18 cellular contexts compared by ENCODE assay signal in the genomic region with DNA sequence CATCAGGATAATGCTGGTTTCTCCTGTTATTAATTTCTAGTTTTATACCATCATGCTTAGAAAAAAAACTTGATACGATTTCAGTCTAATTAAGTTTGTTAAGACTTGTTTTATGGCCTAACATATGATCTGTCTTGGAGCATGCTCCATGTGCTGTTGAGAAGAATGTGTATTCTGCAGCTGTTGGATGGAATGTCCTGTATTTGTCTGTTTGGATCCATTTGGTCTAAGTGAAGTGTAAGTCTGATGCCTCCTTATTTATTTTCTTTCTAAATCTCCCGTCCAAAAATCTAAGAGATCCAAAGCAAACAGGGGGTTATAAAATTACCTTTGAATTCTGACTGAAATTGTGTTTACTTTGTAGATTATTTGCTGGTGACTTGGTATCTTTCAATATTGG. TPM values are rescaled to one million over a fixed set of nuclear protein-coding genes. Genes with fewer than 3 reads are reported as not detected.
DNase-seq lines count a peak whose midpoint lies in the region; ATAC-seq and TF ChIP-seq lines count a peak whose summit lies in the region.
"Had no signal": no experiment of that assay in that cellular context is flagged by ENCODE, and none has a peak within 500 bp of the region (broad histone marks: within the 10 kb centered on the region; RNA-seq: fewer than 3 reads in every experiment).

No MANE protein-coding gene starts in this region.

- H3K4ac ChIP-seq in IMR-90 (ENCODE audit: low read depth, low read length): no peak overlapping the region

- H3K27ac Mint-ChIP-seq in activated naive CD4-positive, alpha-beta T cell treated with anti-CD3 and anti-CD28 coated beads, Interleukin-2, amount 50 U/mL, for 24 hours: no peak overlapping the region
- peak overlapping the region; percentile 57 to 70 (median 69) for H3K27ac Mint-ChIP-seq in nephron
- H3K27ac Mint-ChIP-seq: B cell; CD8-positive, alpha-beta T cell had no signal

- no peak overlapping the region for H3K27ac ChIP-seq in IMR-90 (ENCODE audit: insufficient read depth, low read length)
- H3K27ac ChIP-seq: GM23248, KMS-11 had no signal

- TF ChIP-seq CTCF in IMR-90 (conservative IDR thresholded peaks at IDR 0.05; ENCODE audit: low read depth, low read length) (no peak), nephron (IDR thresholded peaks at IDR 0.05; ENCODE audit: unreplicated experiment in 3 of 3) (no peak)

- H3K4me1 Mint-ChIP-seq in activated naive CD4-positive, alpha-beta T cell treated with anti-CD3 and anti-CD28 coated beads, Interleukin-2, amount 50 U/mL, for 24 hours: peaks cover 81% of the 10 kb centered on the region
- peaks cover 42% of the 10 kb centered on the region for H3K4me1 Mint-ChIP-seq in nephron

- peaks cover 22% of the 10 kb centered on the region for H3K36me3 Mint-ChIP-seq in activated naive CD4-positive, alpha-beta T cell treated with anti-CD3 and anti-CD28 coated beads, Interleukin-2, amount 50 U/mL, for 24 hours
- peaks cover 4% of the 10 kb centered on the region for H3K36me3 Mint-ChIP-seq in nephron (ENCODE audit: low read depth)

- H3K9me1 ChIP-seq in IMR-90 (ENCODE audit: insufficient read depth, low read length): peaks cover 5% of the 10 kb centered on the region

- H4K20me1 ChIP-seq in IMR-90 (ENCODE audit: insufficient read depth, low read length): peaks cover 57% of the 10 kb centered on the region

- H3K14ac ChIP-seq in IMR-90 (replicated peaks; ENCODE audit: low read depth, low read length): no peak overlapping the region

- no peak overlapping the region for H2AK5ac ChIP-seq in IMR-90 (ENCODE audit: low read depth, low read length)

- H3K23ac ChIP-seq in IMR-90 (ENCODE audit: low read depth, low read length): no peak overlapping the region

- CTCF ChIA-PET in IMR-90 (lab: Yijun Ruan, JAX): no interaction called here

- no peak for DNase-seq in activated naive CD4-positive, alpha-beta T cell (lab: John Stamatoyannopoulos, UW)
- no peak for DNase-seq in IMR-90
- DNase-seq in dermis blood vessel endothelial cell: peak; percentile 42
- no peak for DNase-seq in T-helper 2 cell
- DNase-seq in NCI-H146 (lab: John Stamatoyannopoulos, UW): no peak
- DNase-seq: CD8-positive, alpha-beta T cell; DND-41; GF-D8; GM23248; NCI-H1417 treated with DMSO at 0.1 percent for 48 hours; NCI-H2029 treated with DMSO at 0.1 percent for 48 hours; NCI-H510A treated with DMSO at 0.1 percent for 48 hours; SHP77 had no signal

- TF ChIP-seq RAD21 in IMR-90 (IDR thresholded peaks at IDR 0.05; ENCODE audit: low read length): no peak

- intact Hi-C loops in IMR-90 (cut with micrococcal nuclease): no loop called here

- peak; percentile 46 for ATAC-seq in IMR-90 (ENCODE audit: low read depth)
- ATAC-seq in GM19455 (IDR thresholded peaks at IDR 0.05; ENCODE audit: unreplicated experiment): no peak
- ATAC-seq: CD8-positive, alpha-beta T cell had no signal

- in situ Hi-C loops in IMR-90 (cut with MboI; ENCODE audit: low sequenced_read_pairs): no loop called here

- H3K36me3 ChIP-seq in IMR-90 (ENCODE audit: control insufficient read depth, insufficient read depth, low read length): peaks cover 2% of the 10 kb centered on the region; the same call in 1 of the 2 replicates

- no peak overlapping the region for H4K5ac ChIP-seq in IMR-90 (ENCODE audit: low read depth, low read length)

- H3K56ac ChIP-seq in IMR-90 (ENCODE audit: extremely low read depth, insufficient read depth, low read length): no peak overlapping the region

- no peaks in the 10 kb centered on the region for H3K9me3 ChIP-seq in IMR-90 (ENCODE audit: control insufficient read depth, insufficient read depth, low read length)

- H2AFZ ChIP-seq in IMR-90 (replicated peaks; ENCODE audit: low read length, poor library complexity): no peak overlapping the region
- H2AFZ ChIP-seq: GM23248 had no signal

- H3K18ac ChIP-seq in IMR-90 (ENCODE audit: low read depth, low read length): no peak overlapping the region

- dilution Hi-C loops in IMR-90 (cut with HindIII; ENCODE audit: low sequenced_read_pairs, unreplicated experiment): no loop called here

- peaks cover 35 to 73% of the 10 kb centered on the region in 2 experiments for H3K79me1 ChIP-seq in IMR-90 (ENCODE audit: low read depth in 1 of 2, low read length in 2 of 2)

- no TSS peak for BruUV-seq in IMR-90 (replicated peaks; lab: Mats Ljungman, UMichigan)

- no CpG with 5 or more reads among the region's 2 CpGs for WGBS in IMR-90 (ENCODE audit: extremely low coverage in 2 of 2, insufficient read length in 1 of 2), 2 experiments

- no peak overlapping the region for H3K9ac ChIP-seq in IMR-90 (ENCODE audit: low read depth, low read length)
- H3K9ac ChIP-seq: GM23248, KMS-11 had no signal

- H2AK9ac ChIP-seq in IMR-90 (replicated peaks; ENCODE audit: low read depth, low read length, poor library complexity): no peak overlapping the region

- H2BK120ac ChIP-seq in IMR-90 (ENCODE audit: low read depth, low read length): no peak overlapping the region

- H3K4me1 ChIP-seq in IMR-90 (ENCODE audit: control insufficient read depth, insufficient read depth, low read length): peaks cover 2% of the 10 kb centered on the region; the same call in 1 of the 2 replicates

- no peak overlapping the region for H3K4me3 ChIP-seq in IMR-90 (ENCODE audit: insufficient read depth, low read depth, low read length)
- H3K4me3 ChIP-seq: GM23248 had no signal

- H2BK15ac ChIP-seq in IMR-90 (ENCODE audit: low read depth, low read length): no peak overlapping the region

- no peaks in the 10 kb centered on the region for H3K9me3 Mint-ChIP-seq in activated naive CD4-positive, alpha-beta T cell treated with anti-CD3 and anti-CD28 coated beads, Interleukin-2, amount 50 U/mL, for 24 hours
- no peaks in the 10 kb centered on the region for H3K9me3 Mint-ChIP-seq in nephron
- H3K9me3 Mint-ChIP-seq: CD8-positive, alpha-beta T cell had no signal

- no peak overlapping the region for H3K4me2 ChIP-seq in IMR-90 (ENCODE audit: low read depth, low read length)
- H3K4me2 ChIP-seq: KMS-11 had no signal

- H4K8ac ChIP-seq in IMR-90 (ENCODE audit: low read depth in 2 of 2, low read length in 2 of 2): no peak overlapping the region

- no peaks in the 10 kb centered on the region for H3K27me3 ChIP-seq in IMR-90 (ENCODE audit: control insufficient read depth, insufficient read depth, low read length)

- H3K27me3 Mint-ChIP-seq in activated naive CD4-positive, alpha-beta T cell treated with anti-CD3 and anti-CD28 coated beads, Interleukin-2, amount 50 U/mL, for 24 hours: no peaks in the 10 kb centered on the region
- no peaks in the 10 kb centered on the region for H3K27me3 Mint-ChIP-seq in nephron (ENCODE audit: low read depth)
- H3K27me3 Mint-ChIP-seq: B cell had no signal

- no peak for TF ChIP-seq POLR2A in IMR-90 (IDR thresholded peaks at IDR 0.05; ENCODE audit: low read depth, low read length)

- POLR2A ChIA-PET in IMR-90 (lab: Charles Lee; ENCODE audit: unreplicated experiment): no interaction called here

- no peak overlapping the region for H2BK20ac ChIP-seq in IMR-90 (ENCODE audit: low read depth, low read length)

- H4K91ac ChIP-seq in IMR-90 (ENCODE audit: insufficient read depth, low read depth, low read length): no peak overlapping the region

- H3K4me3 Mint-ChIP-seq in activated naive CD4-positive, alpha-beta T cell treated with anti-CD3 and anti-CD28 coated beads, Interleukin-2, amount 50 U/mL, for 24 hours: peak overlapping the region; percentile 43
- peak overlapping the region in 2 of 3 experiments; percentile 49 to 72 for H3K4me3 Mint-ChIP-seq in nephron
- H3K4me3 Mint-ChIP-seq: B cell; CD8-positive, alpha-beta T cell had no signal

- H2BK5ac ChIP-seq in IMR-90 (ENCODE audit: low read depth, low read length, poor library complexity, severe bottlenecking): no peak overlapping the region

TF ChIP-seq in IMR-90, 13 proteins besides CTCF, POLR2A, EP300 and RAD21:
- TF ChIP-seq RCOR1 (IDR thresholded peaks at IDR 0.05; ENCODE audit: insufficient replicate concordance, low read length): no peak
- no peak for TF ChIP-seq MAFK (IDR thresholded peaks at IDR 0.05; ENCODE audit: low read depth, low read length)
- TF ChIP-seq NFE2L2 (IDR thresholded peaks at IDR 0.05; ENCODE audit: low read depth, low read length): no peak
- no peak for TF ChIP-seq CHD1 (IDR thresholded peaks at IDR 0.05; ENCODE audit: low read depth, low read length)
- TF ChIP-seq CEBPB (IDR thresholded peaks at IDR 0.05; ENCODE audit: low read depth, low read length): no peak
- no peak for TF ChIP-seq FOS (IDR thresholded peaks at IDR 0.05; ENCODE audit: low read depth, low read length)
- TF ChIP-seq, protein P1, sequence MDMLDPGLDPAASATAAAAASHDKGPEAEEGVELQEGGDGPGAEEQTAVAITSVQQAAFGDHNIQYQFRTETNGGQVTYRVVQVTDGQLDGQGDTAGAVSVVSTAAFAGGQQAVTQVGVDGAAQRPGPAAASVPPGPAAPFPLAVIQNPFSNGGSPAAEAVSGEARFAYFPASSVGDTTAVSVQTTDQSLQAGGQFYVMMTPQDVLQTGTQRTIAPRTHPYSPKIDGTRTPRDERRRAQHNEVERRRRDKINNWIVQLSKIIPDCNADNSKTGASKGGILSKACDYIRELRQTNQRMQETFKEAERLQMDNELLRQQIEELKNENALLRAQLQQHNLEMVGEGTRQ (IDR thresholded peaks at IDR 0.05; ENCODE audit: low read depth, low read length): no peak

RNA-seq across cellular contexts. Expression of a gene that starts 5.5 kb away (rescaled TPM):
- total RNA-seq in IMR-90 (2012; rRNA removed): 62.8 and 63.3 TPM in 2 replicates
- 93.3 and 97.9 TPM in 2 replicates for polyA plus RNA-seq in IMR-90 (2012; rRNA removed)
- 76.6 and 206 TPM in 2 replicates for polyA plus RNA-seq in IMR-90 (2012; cell fraction: cytosol; rRNA removed)
- 59.6 and 68.5 TPM in 2 replicates for polyA plus RNA-seq in IMR-90 (2012; cell fraction: nucleus; rRNA removed; ENCODE audit: low replicate concordance)
- total RNA-seq in dermis blood vessel endothelial cell: 68.1 and 73.7 TPM in 2 replicates

RNA-seq across cellular contexts. Expression of a gene that starts 30.0 kb away (rescaled TPM):
- total RNA-seq in IMR-90 (2012; rRNA removed): not detected in 2 replicates
- not detected in 2 replicates for polyA plus RNA-seq in IMR-90 (2012; rRNA removed)
- polyA plus RNA-seq in IMR-90 (2012; cell fraction: cytosol; rRNA removed): not detected in 2 replicates
- polyA plus RNA-seq in IMR-90 (2012; cell fraction: nucleus; rRNA removed; ENCODE audit: low replicate concordance): not detected in 2 replicates
- total RNA-seq in dermis blood vessel endothelial cell: 0.74 and 2.2 TPM in 2 replicates
- total RNA-seq: B cell; CD8-positive, alpha-beta T cell; GM23248 had no signal
- polyA plus RNA-seq: GM23248 had no signal
